In the genomic region with DNA sequence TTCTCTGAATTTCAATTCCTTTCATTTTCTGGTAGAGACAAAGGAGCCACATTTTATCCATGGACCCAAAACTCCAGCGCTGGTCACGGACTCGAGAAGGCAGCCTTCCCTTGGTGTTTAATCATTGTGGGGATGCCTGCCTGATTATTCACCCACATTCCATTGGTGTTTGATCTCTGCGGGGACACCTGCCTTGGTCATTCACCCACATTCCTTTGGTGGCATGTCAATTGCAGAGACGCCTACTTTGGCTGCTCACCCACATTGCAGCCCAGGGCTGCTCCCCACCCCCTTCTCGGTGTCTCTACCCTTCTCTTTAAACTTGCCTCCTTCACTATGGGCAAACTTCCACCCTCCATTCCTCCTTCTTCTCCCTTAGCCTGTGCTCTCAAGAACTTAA, we compare ENCODE assay signal across 7 cellular contexts.
DNase-seq lines count a peak whose midpoint lies in the region; ATAC-seq and TF ChIP-seq lines count a peak whose summit lies in the region.
"Not testable (repeated sequence)": the region's sequence is repeated elsewhere in the genome, so short reads cannot be mapped to it uniquely, and the experiment has no call there.

No MANE protein-coding gene starts in this region.

- RAD21 ChIA-PET in HCT116 (lab: Charles Lee; ENCODE audit: low non-redundant PET in 1 of 2, low total read pairs in 2 of 2, uncharacterized antibody in 2 of 2, unreplicated experiment in 2 of 2): not testable (repeated sequence)

- not testable (repeated sequence) for H4K20me1 ChIP-seq in HCT116 (ENCODE audit: insufficient read depth)

- in situ Hi-C loops in ACHN (cut with HindIII; ENCODE audit: low pct_ligation_motif_present, low pct_unique_long_range_greater_than_20kb, low sequenced_read_pairs): not testable (repeated sequence)

- H3K4me1 ChIP-seq in HCT116 (ENCODE audit: control insufficient read depth in 1 of 2, insufficient read depth in 2 of 2, low read length in 2 of 2): peaks cover 0 to 13% of the 10 kb centered on the region in 2 experiments; a peak in 1 of 4 replicates

- H3K27ac ChIP-seq in HCT116 (ENCODE audit: low read depth, low read length): not testable (repeated sequence)

- H3K4me2 ChIP-seq in HCT116 (ENCODE audit: low read length): peak overlapping the region; percentile 60

- peak; percentile 30; the same call in 1 of the 2 replicates for ATAC-seq in HCT116

- H3K9me2 ChIP-seq in HCT116 (ENCODE audit: insufficient read depth): not testable (repeated sequence)

- not testable (repeated sequence) for TF ChIP-seq CTCF in HCT116 (IDR thresholded peaks at IDR 0.05 in 2 of 3, conservative IDR thresholded peaks at IDR 0.05 in 1 of 3; ENCODE audit: borderline replicate concordance in 1 of 3, insufficient read depth in 1 of 3, low read depth in 2 of 3, low read length in 2 of 3); epithelial cell of proximal tubule (conservative IDR thresholded peaks at IDR 0.05; ENCODE audit: low read depth, low read length)

- not testable (repeated sequence) for BruUV-seq in HCT116 (replicated peaks; lab: Mats Ljungman, UMichigan)

- H3K27me3 ChIP-seq in HCT116 (ENCODE audit: insufficient read depth, low read length): not testable (repeated sequence)

- H3K9ac ChIP-seq in HCT116 (ENCODE audit: low read length): not testable (repeated sequence)

- TF ChIP-seq POLR2A in HCT116 (IDR thresholded peaks at IDR 0.05; ENCODE audit: borderline replicate concordance, extremely low read depth, insufficient read depth, insufficient read length): not testable (repeated sequence)

- H3K9me3 ChIP-seq in HCT116 (ENCODE audit: control insufficient read depth in 1 of 2, insufficient read depth in 1 of 2, low read depth in 1 of 2, low read length in 2 of 2): not testable (repeated sequence)

- intact Hi-C loops in HCT116 (cut with micrococcal nuclease): not testable (repeated sequence)

- not testable (repeated sequence) for H3K36me3 ChIP-seq in HCT116 (ENCODE audit: control insufficient read depth in 1 of 2, insufficient read depth in 2 of 2, low read length in 2 of 2)

- POLR2A ChIA-PET in HCT116 (lab: Charles Lee): not testable (repeated sequence)

- H3K79me2 ChIP-seq in HCT116 (ENCODE audit: insufficient read depth, low read length): not testable (repeated sequence)

- not testable (repeated sequence) for H3K4me3 ChIP-seq in HCT116 (replicated peaks in 1 of 2; ENCODE audit: low read depth in 1 of 2, low read length in 2 of 2); epithelial cell of proximal tubule (ENCODE audit: low read depth, low read length)

- not testable (repeated sequence) for H2AFZ ChIP-seq in HCT116 (ENCODE audit: low read depth, low read length, poor library complexity, severe bottlenecking)

- DNase-seq in ACHN: peak; percentile 80
- peak; percentile 4 for DNase-seq in HCT116 (ENCODE audit: low read depth, low spot score)
- peak; percentile 83 for DNase-seq in M059J (ENCODE audit: low read depth)
- peak; percentile 67 for DNase-seq in SW480 (ENCODE audit: low spot score)
- peak; percentile 69 for DNase-seq in astrocyte of the hippocampus (ENCODE audit: low read depth, low spot score)
- peak; percentile 35 for DNase-seq in epithelial cell of proximal tubule (ENCODE audit: low read depth)
- peak; percentile 94 for DNase-seq in kidney tubule cell (ENCODE audit: low spot score)

- TF ChIP-seq RAD21 in HCT116 (IDR thresholded peaks at IDR 0.05; ENCODE audit: low read depth): not testable (repeated sequence)

- CTCF ChIA-PET in HCT116 (lab: Charles Lee): not testable (repeated sequence)

TF ChIP-seq in HCT116, 20 proteins besides CTCF, POLR2A, EP300 and RAD21:
- TF ChIP-seq SP1 (IDR thresholded peaks at IDR 0.05; ENCODE audit: low read depth) (peak; percentile 20; the same call in 1 of the 2 replicates), FOSL1 (IDR thresholded peaks at IDR 0.05; ENCODE audit: low read depth) (0 out of 2 replicates have a peak, but pooled peaks have one; percentile 13), TCF7L2 (IDR thresholded peaks at IDR 0.05; ENCODE audit: borderline replicate concordance, extremely low read depth, insufficient read depth, insufficient read length) (peak; percentile 22)

Comparison
In these comparisons a context has a peak if more than half of its experiments do, and no peak if none do; other contexts are left out.
1. DNase-seq: peak in every context shown above with its lines; median percentile 94 in kidney tubule cell; 83 in M059J; 80 in ACHN; 69 in astrocyte of the hippocampus; 67 in SW480; 35 in epithelial cell of proximal tubule; 4 in HCT116.